2 cellular contexts compared by ENCODE assay signal in the genomic region with DNA sequence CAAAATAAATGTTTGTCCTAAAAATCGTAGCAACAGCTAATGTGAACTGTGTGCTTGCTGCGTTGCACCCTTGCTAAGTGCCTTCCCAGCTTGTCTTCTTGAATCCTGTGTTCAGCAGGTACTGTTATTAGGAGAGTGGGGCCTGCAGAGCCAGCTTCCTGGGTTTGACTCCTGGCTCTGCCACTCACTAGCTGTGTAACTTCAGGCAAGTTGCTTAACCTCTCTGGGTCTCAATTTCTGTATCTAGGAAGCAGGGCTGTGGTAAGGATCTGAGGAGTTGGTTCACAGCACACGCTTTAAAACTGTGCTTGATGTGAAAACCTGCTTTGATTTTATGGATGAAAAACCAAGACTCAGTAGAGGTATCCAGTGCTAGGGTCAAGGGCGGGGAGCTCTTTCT.
A peak's percentile ranks its signal among the peaks of the same experiment; 100 is the strongest.
TF ChIP-seq lines count a peak whose summit lies in the region.

No MANE protein-coding gene starts in this region.

TF ChIP-seq in HEK293, 187 proteins besides CTCF, POLR2A, EP300 and RAD21:
- no peak for TF ChIP-seq ZNF837 (tag by site-specific recombination; IDR thresholded peaks at IDR 0.05)
- TF ChIP-seq ZNF768 (tag by site-specific recombination; IDR thresholded peaks at IDR 0.05), result 0 out of 2 replicates have a peak, but pooled peaks have one; percentile 54

TF ChIP-seq in K562, 482 proteins besides CTCF, POLR2A, EP300 and RAD21:
- TF ChIP-seq KDM2B (CRISPR knock-in tag; IDR thresholded peaks at IDR 0.05) (no peak), KDM4B (IDR thresholded peaks at IDR 0.05; ENCODE audit: borderline replicate concordance in 2 of 2, low read depth in 1 of 2) (no peak), ARHGAP35 (IDR thresholded peaks at IDR 0.05; ENCODE audit: partially characterized antibody) (no peak), ZFP36 (IDR thresholded peaks at IDR 0.05; ENCODE audit: low read depth, low read length, partially characterized antibody) (peak; percentile 44), MCM7 (IDR thresholded peaks at IDR 0.05) (no peak), NFYB (IDR thresholded peaks at IDR 0.05; ENCODE audit: extremely low read depth, insufficient read length) (no peak), JUNB (CRISPR knock-in tag; conservative IDR thresholded peaks at IDR 0.05) (no peak), RBM25 (IDR thresholded peaks at IDR 0.05; ENCODE audit: low read depth, low read length, severe bottlenecking) (peak; percentile 48), PCBP2 (IDR thresholded peaks at IDR 0.05; ENCODE audit: low read depth, low read length, poor library complexity, severe bottlenecking) (no peak), IRF2 (CRISPR knock-in tag; IDR thresholded peaks at IDR 0.05) (no peak)
- TF ChIP-seq, protein P1, sequence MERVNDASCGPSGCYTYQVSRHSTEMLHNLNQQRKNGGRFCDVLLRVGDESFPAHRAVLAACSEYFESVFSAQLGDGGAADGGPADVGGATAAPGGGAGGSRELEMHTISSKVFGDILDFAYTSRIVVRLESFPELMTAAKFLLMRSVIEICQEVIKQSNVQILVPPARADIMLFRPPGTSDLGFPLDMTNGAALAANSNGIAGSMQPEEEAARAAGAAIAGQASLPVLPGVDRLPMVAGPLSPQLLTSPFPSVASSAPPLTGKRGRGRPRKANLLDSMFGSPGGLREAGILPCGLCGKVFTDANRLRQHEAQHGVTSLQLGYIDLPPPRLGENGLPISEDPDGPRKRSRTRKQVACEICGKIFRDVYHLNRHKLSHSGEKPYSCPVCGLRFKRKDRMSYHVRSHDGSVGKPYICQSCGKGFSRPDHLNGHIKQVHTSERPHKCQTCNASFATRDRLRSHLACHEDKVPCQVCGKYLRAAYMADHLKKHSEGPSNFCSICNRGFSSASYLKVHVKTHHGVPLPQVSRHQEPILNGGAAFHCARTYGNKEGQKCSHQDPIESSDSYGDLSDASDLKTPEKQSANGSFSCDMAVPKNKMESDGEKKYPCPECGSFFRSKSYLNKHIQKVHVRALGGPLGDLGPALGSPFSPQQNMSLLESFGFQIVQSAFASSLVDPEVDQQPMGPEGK (CRISPR knock-in tag; IDR thresholded peaks at IDR 0.05; ENCODE audit: borderline replicate concordance), result no peak
TF ChIP-seq in K562: peak in this region for 2.
